ENCODE assay signal across 24 cellular contexts in genomic region chr4:55618546-55619143, GRCh38. TPM values are rescaled to one million over a fixed set of nuclear protein-coding genes. Genes with fewer than 3 reads are reported as not detected.
DNase-seq lines count a peak whose midpoint lies in the region; ATAC-seq and TF ChIP-seq lines count a peak whose summit lies in the region.
"Had no signal": no experiment of that assay in that cellular context is flagged by ENCODE, and none has a peak within 500 bp of the region (broad histone marks: within the 10 kb centered on the region; RNA-seq: fewer than 3 reads in every experiment).

No MANE protein-coding gene starts in this region.

- ATAC-seq in HG03432 (IDR thresholded peaks at IDR 0.05; ENCODE audit: unreplicated experiment), result no peak
- ATAC-seq: activated CD4-positive, alpha-beta T cell treated with anti-CD3 and anti-CD28 coated beads for 36 hours; heart left ventricle; Right ventricle myocardium inferior had no signal

- no peaks in the 10 kb centered on the region for H3K4me1 Mint-ChIP-seq in mesothelial cell of epicardium
- H3K4me1 Mint-ChIP-seq: activated CD4-positive, alpha-beta T cell treated with anti-CD3 and anti-CD28 coated beads for 36 hours had no signal

- H3K4me1 ChIP-seq in ES-I3 (ENCODE audit: insufficient read depth, low read length), result no peaks in the 10 kb centered on the region
- H3K4me1 ChIP-seq: adrenal gland, BLaER1, heart left ventricle, right atrium auricular region had no signal

- H3K9me3 Mint-ChIP-seq in mesothelial cell of epicardium, result no peaks in the 10 kb centered on the region

- TF ChIP-seq CTCF in VCaP (conservative IDR thresholded peaks at IDR 0.05) (no peak), mesothelial cell of epicardium (IDR thresholded peaks at IDR 0.05; ENCODE audit: unreplicated experiment) (no peak)

- no peaks in the 10 kb centered on the region for H3K36me3 Mint-ChIP-seq in mesothelial cell of epicardium

- H3K9ac ChIP-seq in ES-I3 (ENCODE audit: low read depth, low read length), result peak overlapping the region; percentile 50; the same call in 1 of the 2 replicates
- H3K9ac ChIP-seq: BLaER1, GM23248 had no signal

- peak overlapping the region; percentile 53 for H3K27ac ChIP-seq in VCaP
- H3K27ac ChIP-seq: adrenal gland, BLaER1, GM23248, heart left ventricle, right atrium auricular region had no signal

- H3K4me3 Mint-ChIP-seq in mesothelial cell of epicardium, result peak overlapping the region; percentile 61
- H3K4me3 Mint-ChIP-seq: activated CD4-positive, alpha-beta T cell treated with anti-CD3 and anti-CD28 coated beads for 36 hours had no signal

- H3K27ac Mint-ChIP-seq in mesothelial cell of epicardium, result no peak overlapping the region
- H3K27ac Mint-ChIP-seq: activated CD4-positive, alpha-beta T cell treated with anti-CD3 and anti-CD28 coated beads for 36 hours had no signal

- H3K36me3 ChIP-seq in ES-I3 (ENCODE audit: insufficient read depth, low read length), result no peaks in the 10 kb centered on the region
- H3K36me3 ChIP-seq: adrenal gland, BLaER1, heart left ventricle, right atrium auricular region had no signal

- no peaks in the 10 kb centered on the region for H3K9me3 ChIP-seq in ES-I3 (ENCODE audit: control insufficient read depth, insufficient read depth, low read length)
- H3K9me3 ChIP-seq: adrenal gland, BLaER1, heart left ventricle, right atrium auricular region had no signal

- DNase-seq in NCI-H1417 (lab: John Stamatoyannopoulos, UW) (peak in 2 of 3 experiments; percentile 13 to 44), NCI-H1417 treated with DMSO at 0.1 percent for 48 hours (lab: John Stamatoyannopoulos, UW) (no peak), mesothelial cell of epicardium (ENCODE audit: low spot score in 2 of 2, unreplicated experiment in 2 of 2) (no peak), AG08396 (ENCODE audit: low spot score) (no peak), COLO668 (lab: John Stamatoyannopoulos, UW; ENCODE audit: unreplicated experiment) (no peak)
- DNase-seq: activated CD4-positive, alpha-beta T cell treated with anti-CD3 and anti-CD28 coated beads for 36 hours; activated gamma-delta T cell; adrenal gland; cortex of kidney; GM23248; heart left ventricle; NCI-H1092 treated with DMSO at 0.1 percent for 48 hours; NCI-H524 treated with DMSO at 0.1 percent for 48 hours; SW 1271 had no signal

- H3K27me3 Mint-ChIP-seq in mesothelial cell of epicardium (ENCODE audit: low read depth), result no peaks in the 10 kb centered on the region

RNA-seq across cellular contexts. Expression of gene NMU, which starts 17.5 kb away (rescaled TPM):
- total RNA-seq in mesothelial cell of epicardium, result 1.7 to 2.2 TPM (median 1.9 TPM) in 3 replicates
- total RNA-seq: GM12878, GM23248, omental fat pad, Right ventricle myocardium inferior had no signal

RNA-seq across cellular contexts. Expression of gene PDCL2, which starts 26.6 kb away (rescaled TPM):
- not detected in 3 replicates for total RNA-seq in mesothelial cell of epicardium
- total RNA-seq: activated CD4-positive, alpha-beta T cell treated with anti-CD3 and anti-CD28 coated beads for 36 hours; adrenal gland; GM12878; GM23248; heart left ventricle; HT-29; liver; omental fat pad; right atrium auricular region; Right ventricle myocardium inferior had no signal

Comparison
In these comparisons a context has a peak if more than half of its experiments do, and no peak if none do; other contexts are left out.
1. DNase-seq: peak in NCI-H1417 (2 of 3); none in NCI-H1417 treated with DMSO at 0.1 percent for 48 hours (single experiment), mesothelial cell of epicardium (0 of 2), AG08396 (single experiment) and COLO668 (single experiment).